Comparison of ENCODE assay signal across 8 cellular contexts in genomic region chr18:76823574-76823973, GRCh38. TPM values are rescaled to one million over a fixed set of nuclear protein-coding genes. Genes with fewer than 3 reads are reported as not detected.
DNase-seq lines count a peak whose midpoint lies in the region; ATAC-seq, FAIRE-seq and TF ChIP-seq lines count a peak whose summit lies in the region.

No MANE protein-coding gene starts in this region.

- H3K4me3 Mint-ChIP-seq in naive thymus-derived CD4-positive, alpha-beta T cell = peak overlapping the region; percentile 72 to 90 (median 87)

- H3K27me3 Mint-ChIP-seq in naive thymus-derived CD4-positive, alpha-beta T cell = no peaks in the 10 kb centered on the region

- H3K9me3 Mint-ChIP-seq in naive thymus-derived CD4-positive, alpha-beta T cell = no peaks in the 10 kb centered on the region

- H4K20me1 ChIP-seq in OCI-LY3 (ENCODE audit: insufficient read depth, low read length) = 0 out of 2 replicates have a peak, but pooled peaks cover 4% of the 10 kb centered on the region

- TF ChIP-seq CTCF in GM12873 (IDR thresholded peaks at IDR 0.05; ENCODE audit: insufficient read depth, low read depth, low read length, missing control alignments) = peak; percentile 47
- TF ChIP-seq CTCF in OCI-LY3 (IDR thresholded peaks at IDR 0.05; ENCODE audit: low read depth, low read length) = peak; percentile 32; the same call in 1 of the 2 replicates

- ATAC-seq in naive thymus-derived CD4-positive, alpha-beta T cell = no peak
- ATAC-seq in HG03135 (IDR thresholded peaks at IDR 0.05; ENCODE audit: unreplicated experiment) (no peak), HG02623 (IDR thresholded peaks at IDR 0.05; ENCODE audit: unreplicated experiment) (no peak)

- H3K36me3 ChIP-seq in OCI-LY3 (replicated peaks; ENCODE audit: low read depth, low read length) = peaks cover 5% of the 10 kb centered on the region
- no peaks in the 10 kb centered on the region for H3K36me3 ChIP-seq in naive thymus-derived CD4-positive, alpha-beta T cell (ENCODE audit: control insufficient read depth in 2 of 3, insufficient read depth in 3 of 3, low read length in 3 of 3)

- peak overlapping the region; percentile 86 for H3K9ac ChIP-seq in OCI-LY3 (ENCODE audit: low read length)

- H3K36me3 Mint-ChIP-seq in naive thymus-derived CD4-positive, alpha-beta T cell = peaks cover 0 to 13% (median 0%) of the 10 kb centered on the region in 5 donors

- no peaks in the 10 kb centered on the region for H3K27me3 ChIP-seq in OCI-LY3 (ENCODE audit: low read depth, low read length)
- no peaks in the 10 kb centered on the region for H3K27me3 ChIP-seq in naive thymus-derived CD4-positive, alpha-beta T cell (ENCODE audit: control insufficient read depth in 2 of 2, insufficient read depth in 2 of 2, low read length in 2 of 2)

- H3K4me2 ChIP-seq in OCI-LY3 (ENCODE audit: low read length) = peak overlapping the region; percentile 79

- no peaks in the 10 kb centered on the region for H3K9me3 ChIP-seq in OCI-LY3 (ENCODE audit: insufficient read depth, low read length)
- no peaks in the 10 kb centered on the region for H3K9me3 ChIP-seq in naive thymus-derived CD4-positive, alpha-beta T cell (ENCODE audit: control insufficient read depth in 2 of 3, low read length in 3 of 3)

- no peak for FAIRE-seq in HTR-8/SVneo (lab: Jason Lieb, UNC)

- intact Hi-C loops in naive thymus-derived CD4-positive, alpha-beta T cell (cut with micrococcal nuclease) = loop anchor here (2.0 to 5.0 kb wide), 6 partner anchors 34 to 1616 kb away; partner anchors contain the start of genes MBP (in 2 of the 2) and PTGR3 (in 1 of the 2)

- H3K4me1 ChIP-seq in OCI-LY3 (ENCODE audit: low read length) = peaks cover 34% of the 10 kb centered on the region
- peaks cover 8 to 10% of the 10 kb centered on the region in 2 donors for H3K4me1 ChIP-seq in naive thymus-derived CD4-positive, alpha-beta T cell (ENCODE audit: control insufficient read depth in 2 of 2, insufficient read depth in 2 of 2, low read length in 2 of 2)

- DNase-seq in ecto neural progenitor cell (ENCODE audit: low spot score) (peak; percentile 76), middle frontal gyrus (ENCODE audit: extremely low spot score, low spot score) (no peak), HTR-8/SVneo (ENCODE audit: insufficient read length, low spot score) (no peak)
- DNase-seq in naive thymus-derived CD4-positive, alpha-beta T cell = peak in 4 of 9 donors; percentile 5 to 31 (median 12)

- peak overlapping the region; percentile 60 to 94 (median 83) for H3K27ac Mint-ChIP-seq in naive thymus-derived CD4-positive, alpha-beta T cell

- CTCF ChIA-PET in naive thymus-derived CD4-positive, alpha-beta T cell (lab: Charles Lee) = no interaction called here

- H3K4me3 ChIP-seq in OCI-LY3 (ENCODE audit: low read length) = peak overlapping the region; percentile 88
- no peak overlapping the region for H3K4me3 ChIP-seq in naive thymus-derived CD4-positive, alpha-beta T cell (ENCODE audit: low read length)

- H3K27ac ChIP-seq in OCI-LY3 (ENCODE audit: low read length) = no peak overlapping the region
- peak overlapping the region; percentile 71 for H3K27ac ChIP-seq in naive thymus-derived CD4-positive, alpha-beta T cell (ENCODE audit: low read depth, low read length)

- POLR2A ChIA-PET in naive thymus-derived CD4-positive, alpha-beta T cell (lab: Charles Lee) = interaction anchor here (1.4 kb wide), 1 partner anchor 13 kb away, joined by 4 read pairs; no protein-coding TSS in a partner anchor

- H2AFZ ChIP-seq in OCI-LY3 (ENCODE audit: low read depth, low read length) = no peak overlapping the region

- H3K79me2 ChIP-seq in OCI-LY3 (ENCODE audit: low read length) = peaks cover 89% of the 10 kb centered on the region

- H3K4me1 Mint-ChIP-seq in naive thymus-derived CD4-positive, alpha-beta T cell = peaks cover 40 to 59% (median 51%) of the 10 kb centered on the region in 7 donors

RNA-seq across cellular contexts. Expression of gene ZNF236, which starts 1.2 kb away (rescaled TPM):
- 10 to 100 TPM; 25.9 to 34.5 (median 30.6) TPM for total RNA-seq in naive thymus-derived CD4-positive, alpha-beta T cell
- 10 to 100 TPM in 1 of 2 donors, 1 to 10 TPM in 1; 5.7 to 12.6 TPM for polyA plus RNA-seq in naive thymus-derived CD4-positive, alpha-beta T cell
